8 cellular contexts compared by ENCODE assay signal in the genomic region with DNA sequence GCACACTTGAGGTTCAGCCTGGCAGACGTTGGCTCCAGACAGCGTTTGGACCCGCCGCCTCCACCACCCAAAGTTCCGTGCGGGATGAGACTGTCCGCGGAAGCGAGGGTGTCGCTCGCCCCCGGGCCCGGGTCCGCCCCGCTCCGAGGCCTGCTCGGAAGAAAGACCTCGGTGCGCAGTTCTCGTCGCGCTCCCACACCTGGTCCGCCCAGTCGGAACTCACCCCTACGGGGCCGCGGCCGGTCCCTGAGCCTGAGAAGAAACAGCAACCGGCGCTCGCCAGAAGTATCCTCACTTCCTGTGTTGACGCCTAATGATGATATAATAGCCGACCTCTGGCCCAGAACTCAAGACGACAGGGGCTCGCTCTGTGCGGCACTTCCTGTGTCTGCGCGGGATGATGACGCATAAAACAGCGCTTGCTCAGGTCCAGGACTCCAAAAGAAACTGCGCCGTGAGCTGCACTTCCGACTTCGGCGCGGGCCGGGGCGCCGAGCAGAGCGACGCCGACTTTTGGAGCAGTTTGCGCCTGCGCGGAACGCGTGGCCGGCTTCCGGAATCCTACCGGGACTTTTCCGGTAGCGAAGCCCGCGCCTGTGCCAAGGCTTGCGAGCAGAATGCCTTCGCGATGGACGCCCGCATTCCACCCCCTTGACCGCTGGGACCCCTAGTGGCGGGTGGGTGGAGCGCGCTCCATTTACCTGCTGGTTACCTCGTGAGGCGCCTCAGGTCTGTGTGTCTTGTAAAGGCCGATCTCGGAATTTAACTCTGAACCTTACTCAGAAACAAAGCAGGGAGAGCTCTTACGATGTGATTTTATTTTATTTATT. TPM values are rescaled to one million over a fixed set of nuclear protein-coding genes. Genes with fewer than 3 reads are reported as not detected.
DNase-seq lines count a peak whose midpoint lies in the region; ATAC-seq lines count a peak whose summit lies in the region.
"Not testable (repeated sequence)": the region's sequence is repeated elsewhere in the genome, so short reads cannot be mapped to it uniquely, and the experiment has no call there.

A gene (minus strand): TSS at position 323 of the 830 bp plus-strand sequence. CDS start 1,539 bp downstream, outside the sequence.

- H3K36me3 ChIP-seq in CD8-positive, alpha-beta memory T cell (ENCODE audit: insufficient read depth, low read length), result peaks cover 14% of the 10 kb centered on the region

- H3K27ac ChIP-seq in CD8-positive, alpha-beta memory T cell (ENCODE audit: low read depth, low read length), result peak within 1 kb of the TSS; percentile 79

- H3K9me3 ChIP-seq in CD8-positive, alpha-beta memory T cell (ENCODE audit: low read length), result not testable (repeated sequence)

- peaks cover 20 to 25% (median 24%) of the 10 kb centered on the region in 3 donors for H3K4me1 Mint-ChIP-seq in CD8-positive, alpha-beta memory T cell

- H3K36me3 Mint-ChIP-seq in CD8-positive, alpha-beta memory T cell, result peaks cover 7 to 40% (median 9%) of the 10 kb centered on the region in 3 donors

- peak within 1 kb of the TSS; percentile 91 to 98 (median 94) for H3K4me3 Mint-ChIP-seq in CD8-positive, alpha-beta memory T cell

- not testable (repeated sequence) for H3K27me3 Mint-ChIP-seq in CD8-positive, alpha-beta memory T cell

- not testable (repeated sequence) for H3K27me3 ChIP-seq in CD8-positive, alpha-beta memory T cell (ENCODE audit: insufficient read depth, low read length, poor library complexity, severe bottlenecking)

- DNase-seq in CD8-positive, alpha-beta memory T cell, result peak; percentile 94 to 99 (median 99)
- DNase-seq in HPDE6-E6E7 (ENCODE audit: extremely low spot score) (peak; percentile 86), NK-92 (lab: John Stamatoyannopoulos, UW; ENCODE audit: unreplicated experiment) (peak; percentile 89), medulla oblongata (ENCODE audit: extremely low spot score) (peak; percentile 99)
- peak; percentile 98 to 99 for DNase-seq in activated CD8-positive, alpha-beta memory T cell treated with anti-CD3 and anti-CD28 coated beads for 1 hour (ENCODE audit: extremely low read depth in 1 of 2, low read depth in 1 of 2)
- peak; percentile 94 for DNase-seq in effector CD8-positive, alpha-beta T cell (lab: John Stamatoyannopoulos, UW)
- peak; percentile 100 for DNase-seq in stimulated activated CD8-positive, alpha-beta memory T cell treated with anti-CD3 and anti-CD28 coated beads, Interleukin-12 subunit alpha, Interleukin-12 subunit beta, amount 100 ng/mL, for 1 hour (ENCODE audit: low read depth)

- H3K4me3 ChIP-seq in CD8-positive, alpha-beta memory T cell (ENCODE audit: low read length), result peak within 1 kb of the TSS; percentile 52

- H3K27ac Mint-ChIP-seq in CD8-positive, alpha-beta memory T cell, result peak within 1 kb of the TSS; percentile 92 to 98 (median 98)

- peak; percentile 97 for ATAC-seq in GM19463 (IDR thresholded peaks at IDR 0.05; ENCODE audit: unreplicated experiment)

- POLR2A ChIA-PET in CD8-positive, alpha-beta memory T cell (lab: Charles Lee), result interaction anchor here (0.6 to 1.3 kb wide), 4 partner anchors 22 to 185 kb away, joined by 3 to 7 read pairs (median 4); a partner anchor contains a TSS

- H3K4me1 ChIP-seq in CD8-positive, alpha-beta memory T cell (ENCODE audit: insufficient read depth, low read length), result not testable (repeated sequence)

- not testable (repeated sequence) for H3K9me3 Mint-ChIP-seq in CD8-positive, alpha-beta memory T cell

- CTCF ChIA-PET in CD8-positive, alpha-beta memory T cell (lab: Charles Lee), result interaction anchor here (1.2 to 1.3 kb wide), 4 partner anchors 18 to 184 kb away, joined by 3 to 4 read pairs (median 4); no protein-coding TSS in a partner anchor

RNA-seq across cellular contexts. Expression of the gene that starts here (rescaled TPM):
- 10 to 100 TPM; 68.8 to 70.7 TPM for total RNA-seq in CD8-positive, alpha-beta memory T cell
- 18.4 TPM for polyA plus RNA-seq in CD8-positive, alpha-beta memory T cell

Comparison
In these comparisons a context has a peak if more than half of its experiments do, and no peak if none do; other contexts are left out.
1. Peak in every context shown above with its lines: DNase-seq, ATAC-seq, H3K4me3 ChIP-seq and H3K27ac ChIP-seq.